2 cellular contexts compared by ENCODE assay signal in the genomic region with DNA sequence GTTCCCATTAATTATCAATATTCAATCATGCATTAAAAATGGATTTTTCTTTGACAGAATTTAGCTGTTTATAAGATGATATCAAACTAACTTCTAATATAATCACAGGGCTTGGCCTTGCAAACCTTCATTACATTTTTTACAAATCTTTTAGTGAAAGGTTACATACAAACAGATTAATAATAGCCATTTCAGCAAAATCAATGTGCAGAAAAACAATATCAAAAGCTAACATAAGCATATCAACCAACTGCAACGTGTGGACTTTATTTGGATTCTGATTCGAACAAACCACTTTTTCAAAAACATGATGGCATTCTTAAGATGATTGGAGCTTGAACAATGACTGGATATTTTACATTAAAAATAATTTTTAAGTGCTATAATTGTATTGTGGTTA.
TF ChIP-seq lines count a peak whose summit lies in the region.

No MANE protein-coding gene starts in this region.

TF ChIP-seq in A549, 52 proteins besides CTCF, POLR2A, EP300 and RAD21 (continued from another document):
- TF ChIP-seq ZSCAN20 (CRISPR knock-in tag; IDR thresholded peaks at IDR 0.05), result no peak
- no peak for TF ChIP-seq KDM5A (IDR thresholded peaks at IDR 0.05)
- no peak for TF ChIP-seq TFCP2L1 (CRISPR knock-in tag; IDR thresholded peaks at IDR 0.05)
- no peak for TF ChIP-seq JUN (IDR thresholded peaks at IDR 0.05)
- TF ChIP-seq FOXS1 (CRISPR knock-in tag; IDR thresholded peaks at IDR 0.05), result no peak
- TF ChIP-seq ZNF302 (CRISPR knock-in tag; IDR thresholded peaks at IDR 0.05), result no peak
TF ChIP-seq in A549: peak in this region for 1.

TF ChIP-seq in K562, 482 proteins besides CTCF, POLR2A, EP300 and RAD21:
- TF ChIP-seq UBTF (IDR thresholded peaks at IDR 0.05; ENCODE audit: borderline replicate concordance in 1 of 2, low read depth in 2 of 2, low read length in 2 of 2), result no peak
- TF ChIP-seq ZNF316 (IDR thresholded peaks at IDR 0.05), result 0 out of 2 replicates have a peak, but pooled peaks have one; percentile 20
